Comparison of ENCODE assay signal across 12 cellular contexts in the genomic region with DNA sequence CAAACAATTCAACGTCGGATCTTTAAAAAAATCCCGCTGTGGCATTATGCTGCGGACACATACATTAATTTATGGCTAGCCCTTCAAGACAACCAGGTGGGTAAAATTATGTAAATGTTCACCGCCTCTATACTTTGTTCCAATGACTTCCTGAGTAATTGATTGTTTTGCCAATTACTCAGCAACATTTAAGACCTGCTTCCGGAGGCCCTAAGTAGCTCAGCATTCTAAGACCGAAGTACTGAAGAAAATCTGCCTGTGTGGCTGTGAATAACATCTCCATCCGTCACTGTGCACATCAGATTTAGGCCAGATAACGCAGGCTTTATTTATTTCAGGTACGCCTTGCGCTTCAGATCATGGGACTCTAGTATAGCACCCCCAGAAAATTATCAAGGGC. TPM values are rescaled to one million over a fixed set of nuclear protein-coding genes. Genes with fewer than 3 reads are reported as not detected.
A peak's percentile ranks its signal among the peaks of the same experiment; 100 is the strongest.
DNase-seq lines count a peak whose midpoint lies in the region; ATAC-seq and TF ChIP-seq lines count a peak whose summit lies in the region.
"Had no signal": no experiment of that assay in that cellular context is flagged by ENCODE, and none has a peak within 500 bp of the region (broad histone marks: within the 10 kb centered on the region; RNA-seq: fewer than 3 reads in every experiment).

No MANE protein-coding gene starts in this region.

- no peak overlapping the region for H3K14ac ChIP-seq in trophoblast cell (ENCODE audit: low read length)

- H3K9me3 Mint-ChIP-seq in naive B cell: peaks cover 4 to 22% (median 14%) of the 10 kb centered on the region in 7 donors

- H2BK120ac ChIP-seq in trophoblast cell (ENCODE audit: insufficient read depth, low read length, poor library complexity): no peak overlapping the region

- WGBS in trophoblast cell (ENCODE audit: extremely low coverage, insufficient coverage, insufficient read length): no CpG with 5 or more reads among the region's 11 CpGs
- WGBS in lower leg skin, 2 donors: 66 to 71% methylated on average over 11 of the region's 11 CpGs

- no peak overlapping the region for H3K4ac ChIP-seq in trophoblast cell (ENCODE audit: low read depth, low read length)

- peaks cover 5% of the 10 kb centered on the region for H3K9me3 ChIP-seq in trophoblast cell (ENCODE audit: insufficient read depth, low read depth, low read length)
- H3K9me3 ChIP-seq: SK-N-SH, testis had no signal

- H3K4me1 Mint-ChIP-seq in naive B cell: peaks cover 25 to 37% (median 35%) of the 10 kb centered on the region in 3 donors

- H3K9ac ChIP-seq in trophoblast cell (ENCODE audit: low read length): no peak overlapping the region
- H3K9ac ChIP-seq: SK-N-SH had no signal

- no peak overlapping the region for H2BK12ac ChIP-seq in trophoblast cell (ENCODE audit: low read length)

- H2AFZ ChIP-seq in trophoblast cell (ENCODE audit: insufficient read depth, low read length, poor library complexity): no peak overlapping the region

- no peak overlapping the region for H3K27ac ChIP-seq in trophoblast cell (ENCODE audit: low read depth, low read length)
- H3K27ac ChIP-seq: cardiac muscle cell, testis had no signal

- H4K91ac ChIP-seq in trophoblast cell (ENCODE audit: low read depth, low read length): no peak overlapping the region

- no peak for TF ChIP-seq POLR2A in lower leg skin (IDR thresholded peaks at IDR 0.05)

- peak overlapping the region; percentile 36 to 90 (median 84) for H3K4me3 Mint-ChIP-seq in naive B cell

- H4K8ac ChIP-seq in trophoblast cell (ENCODE audit: low read depth, low read length): no peak overlapping the region

- H2BK5ac ChIP-seq in trophoblast cell (ENCODE audit: low read depth, low read length, poor library complexity): no peak overlapping the region

- H3K79me1 ChIP-seq in trophoblast cell (ENCODE audit: low read length): no peaks in the 10 kb centered on the region

- H3K27ac Mint-ChIP-seq in naive B cell: peak overlapping the region; percentile 86 to 97 (median 94)

- H3K18ac ChIP-seq in trophoblast cell (ENCODE audit: low read length): no peak overlapping the region

- no peak overlapping the region for H3K4me2 ChIP-seq in trophoblast cell (ENCODE audit: low read length)
- H3K4me2 ChIP-seq: SK-N-SH had no signal

- no peaks in the 10 kb centered on the region for H3K79me2 ChIP-seq in trophoblast cell (ENCODE audit: control insufficient read depth, insufficient read depth, low read length, poor library complexity)

- peak; percentile 42 for ATAC-seq in GM18517 (IDR thresholded peaks at IDR 0.05; ENCODE audit: unreplicated experiment)
- ATAC-seq in GM21786 (IDR thresholded peaks at IDR 0.05; ENCODE audit: unreplicated experiment): peak; percentile 25
- peak; percentile 39 to 44 for ATAC-seq in naive B cell (ENCODE audit: low read depth in 2 of 2)
- ATAC-seq: right cardiac atrium had no signal

- peaks cover 6 to 7% of the 10 kb centered on the region in 2 experiments for H3K36me3 ChIP-seq in trophoblast cell (ENCODE audit: control insufficient read depth in 1 of 2, insufficient read depth in 2 of 2, low read length in 2 of 2)
- H3K36me3 ChIP-seq: cardiac muscle cell had no signal

- peak; percentile 45 for DNase-seq in T follicular helper cell (ENCODE audit: low read depth)
- peak; percentile 32 for DNase-seq in naive B cell
- no peak for DNase-seq in trophoblast cell
- DNase-seq in lower leg skin (ENCODE audit: low spot score in 2 of 2): no peak
- no peak for DNase-seq in midbrain (lab: John Stamatoyannopoulos, UW)
- no peak for DNase-seq in NCI-H1105 treated with DMSO at 0.1 percent for 48 hours (lab: John Stamatoyannopoulos, UW)
- DNase-seq: right cardiac atrium, SK-N-SH, testis had no signal

- H3K27me3 Mint-ChIP-seq in naive B cell: no peaks in the 10 kb centered on the region

- no peak overlapping the region for H4K12ac ChIP-seq in trophoblast cell (ENCODE audit: low read depth, low read length)

- H3K36me3 Mint-ChIP-seq in naive B cell: no peaks in the 10 kb centered on the region

- peaks cover 0 to 2% of the 10 kb centered on the region in 2 experiments for H3K4me1 ChIP-seq in trophoblast cell (ENCODE audit: control insufficient read depth in 1 of 2, insufficient read depth in 2 of 2, low read length in 2 of 2)
- H3K4me1 ChIP-seq: testis had no signal

- no peak for TF ChIP-seq CTCF in lower leg skin (IDR thresholded peaks at IDR 0.05)

- intact Hi-C loops in lower leg skin (cut with DNase I; ENCODE audit: low total_unique reads): loop anchor here (10.0 kb wide), 1 partner anchor 142 kb away; no protein-coding TSS in a partner anchor

- H3K27me3 ChIP-seq in trophoblast cell (ENCODE audit: insufficient read depth, low read length): no peaks in the 10 kb centered on the region
- H3K27me3 ChIP-seq: cardiac muscle cell, testis had no signal

- H3K4me3 ChIP-seq in trophoblast cell (ENCODE audit: low read depth, low read length) (no peak overlapping the region), lower leg skin (ENCODE audit: low read depth, poor library complexity, severe bottlenecking) (no peak overlapping the region)
- H3K4me3 ChIP-seq: cardiac muscle cell, testis had no signal

- H3K23ac ChIP-seq in trophoblast cell (ENCODE audit: low read length): no peak overlapping the region

- no peak overlapping the region for H2AK5ac ChIP-seq in trophoblast cell (ENCODE audit: low read length)

RNA-seq across cellular contexts. Expression of a gene that starts 23.3 kb away (rescaled TPM):
- polyA plus RNA-seq in naive B cell (ENCODE audit: low read depth in 6 of 6): not detected
- 258 and 266 TPM in 2 replicates for polyA plus RNA-seq in trophoblast cell (2013)
- total RNA-seq in lower leg skin: 1 to 10 TPM; 1.9 to 3.6 (median 2.7) TPM

RNA-seq across cellular contexts. Expression of a gene that starts 39.3 kb away (rescaled TPM):
- 1 to 10 TPM in 5 of 6 donors, not detected in 1; 2.0 to 3.3 (median 2.4) TPM for polyA plus RNA-seq in naive B cell (ENCODE audit: low read depth in 6 of 6)
- 0.10 and 0.15 TPM in 2 replicates for polyA plus RNA-seq in trophoblast cell (2013)
- 1 to 10 TPM; 4.0 to 5.7 (median 4.7) TPM for total RNA-seq in lower leg skin

RNA-seq across cellular contexts. Expression of a gene that starts 43.5 kb away (rescaled TPM):
- 10 to 100 TPM in 5 of 6 donors, 1 to 10 TPM in 1; 1.4 to 70.0 (median 29.5) TPM for polyA plus RNA-seq in naive B cell (ENCODE audit: low read depth in 6 of 6)
- 0.05 and 0.06 TPM in 2 replicates for polyA plus RNA-seq in trophoblast cell (2013)
- 1 to 10 TPM in 1 of 4 donors, under 1 TPM in 1, not detected in 2; 0.27 to 1.1 TPM for total RNA-seq in lower leg skin
- total RNA-seq: cardiac muscle cell had no signal
- polyA plus RNA-seq: cardiac muscle cell, SK-N-SH had no signal

Comparison
In these comparisons a context has a peak if more than half of its experiments do, and no peak if none do; other contexts are left out.
1. DNase-seq: peak in T follicular helper cell (single experiment) and naive B cell (single experiment); none in trophoblast cell (0 of 2), lower leg skin (0 of 2), midbrain (single experiment) and NCI-H1105 treated with DMSO at 0.1 percent for 48 hours (single experiment).
2. Peak in every context shown above with its lines, with median percentiles within 50 percentile points of each other: ATAC-seq.